Comparison of ENCODE assay signal across 12 cellular contexts in the genomic region with DNA sequence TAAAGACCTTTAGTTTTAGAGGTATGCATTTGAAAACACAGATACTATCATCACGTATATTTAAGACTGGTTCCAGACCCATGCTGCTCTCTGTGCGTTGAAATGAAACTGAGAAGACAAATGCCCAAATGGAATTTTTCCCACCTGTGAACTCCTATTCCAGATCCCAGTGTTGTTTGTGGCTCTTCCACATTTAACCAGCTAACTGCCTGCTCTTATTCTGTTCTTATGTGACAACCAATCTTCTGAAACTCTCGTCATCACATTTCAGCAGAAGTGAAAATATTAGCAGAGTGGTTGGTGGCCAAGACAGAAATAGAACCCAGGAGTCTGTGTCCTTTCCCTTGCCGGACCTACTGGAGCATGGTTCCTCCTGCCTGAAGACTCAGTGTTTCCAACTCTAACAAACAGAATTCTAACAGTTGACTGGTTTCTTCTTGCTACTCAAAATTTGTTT.
DNase-seq lines count a peak whose midpoint lies in the region; ATAC-seq, FAIRE-seq and TF ChIP-seq lines count a peak whose summit lies in the region.
"Had no signal": no experiment of that assay in that cellular context is flagged by ENCODE, and none has a peak within 500 bp of the region (broad histone marks: within the 10 kb centered on the region; RNA-seq: fewer than 3 reads in every experiment).

No MANE protein-coding gene starts in this region.

- FAIRE-seq in pancreas (lab: Jason Lieb, UNC): no peak
- FAIRE-seq: G401.6 had no signal

- H2AFZ ChIP-seq in smooth muscle cell (ENCODE audit: low read depth): no peak overlapping the region

- no peaks in the 10 kb centered on the region for H3K9me3 ChIP-seq in smooth muscle cell (replicated peaks; ENCODE audit: low read depth)
- no peaks in the 10 kb centered on the region for H3K9me3 ChIP-seq in pancreas

- H3K4me3 ChIP-seq in smooth muscle cell (no peak overlapping the region), pancreas (no peak overlapping the region)
- H3K4me3 ChIP-seq: cardiac muscle cell had no signal

- no peaks in the 10 kb centered on the region for H4K20me1 ChIP-seq in smooth muscle cell (ENCODE audit: low read depth)

- TF ChIP-seq CTCF in smooth muscle cell (IDR thresholded peaks at IDR 0.05; ENCODE audit: borderline replicate concordance, insufficient read depth, poor library complexity, severe bottlenecking) (no peak), pancreas (IDR thresholded peaks at IDR 0.05) (no peak)

- WGBS in smooth muscle cell (ENCODE audit: low lambda C conversion rate): 85% methylated on average over 4 of the region's 4 CpGs
- 57 to 58% methylated on average over 4 of the region's 4 CpGs for WGBS in pancreas, 2 donors

- H3K9ac ChIP-seq in smooth muscle cell (ENCODE audit: low read depth): no peak overlapping the region

- intact Hi-C loops in pancreas (cut with DNase I): no loop called here

- H3K27me3 ChIP-seq in smooth muscle cell (ENCODE audit: low read depth) (no peaks in the 10 kb centered on the region), pancreas (no peaks in the 10 kb centered on the region)
- H3K27me3 ChIP-seq: cardiac muscle cell had no signal

- H3K4me2 ChIP-seq in smooth muscle cell: no peak overlapping the region

- DNase-seq in smooth muscle cell (lab: John Stamatoyannopoulos, UW; ENCODE audit: unreplicated experiment) (no peak), AML-193 (lab: John Stamatoyannopoulos, UW) (no peak), SKM-1 (lab: John Stamatoyannopoulos, UW; ENCODE audit: unreplicated experiment) (no peak), pancreas (no peak)
- DNase-seq: NCI-H2171, SW 1271 had no signal

- no peaks in the 10 kb centered on the region for H3K79me2 ChIP-seq in smooth muscle cell (ENCODE audit: low read depth)

- ATAC-seq in GM18867 (IDR thresholded peaks at IDR 0.05; ENCODE audit: unreplicated experiment) (peak; percentile 41), GM21737 (IDR thresholded peaks at IDR 0.05; ENCODE audit: unreplicated experiment) (peak; percentile 52), HG03571 (IDR thresholded peaks at IDR 0.05; ENCODE audit: unreplicated experiment) (peak; percentile 37), HG02840 (IDR thresholded peaks at IDR 0.05; ENCODE audit: low FRiP score, unreplicated experiment) (no peak), pancreas (no peak)

- H3K27ac ChIP-seq in smooth muscle cell (ENCODE audit: low read depth) (peak overlapping the region; percentile 48), pancreas (no peak overlapping the region)

- peaks cover 8% of the 10 kb centered on the region for H3F3A ChIP-seq in smooth muscle cell (ENCODE audit: low read depth)

- no peaks in the 10 kb centered on the region for H3K36me3 ChIP-seq in smooth muscle cell (ENCODE audit: low read depth)
- no peaks in the 10 kb centered on the region for H3K36me3 ChIP-seq in pancreas
- H3K36me3 ChIP-seq: cardiac muscle cell had no signal

- peaks cover 26% of the 10 kb centered on the region for H3K4me1 ChIP-seq in smooth muscle cell (ENCODE audit: low read depth)
- H3K4me1 ChIP-seq in pancreas: peaks cover 0 to 10% (median 2%) of the 10 kb centered on the region in 3 donors

Comparison
In these comparisons a context has a peak if more than half of its experiments do, and no peak if none do; other contexts are left out.
1. ATAC-seq: peak in GM18867 (single experiment), GM21737 (single experiment) and HG03571 (single experiment); none in HG02840 (single experiment) and pancreas (0 of 4).